ENCODE assay signal across 8 cellular contexts in the genomic region with DNA sequence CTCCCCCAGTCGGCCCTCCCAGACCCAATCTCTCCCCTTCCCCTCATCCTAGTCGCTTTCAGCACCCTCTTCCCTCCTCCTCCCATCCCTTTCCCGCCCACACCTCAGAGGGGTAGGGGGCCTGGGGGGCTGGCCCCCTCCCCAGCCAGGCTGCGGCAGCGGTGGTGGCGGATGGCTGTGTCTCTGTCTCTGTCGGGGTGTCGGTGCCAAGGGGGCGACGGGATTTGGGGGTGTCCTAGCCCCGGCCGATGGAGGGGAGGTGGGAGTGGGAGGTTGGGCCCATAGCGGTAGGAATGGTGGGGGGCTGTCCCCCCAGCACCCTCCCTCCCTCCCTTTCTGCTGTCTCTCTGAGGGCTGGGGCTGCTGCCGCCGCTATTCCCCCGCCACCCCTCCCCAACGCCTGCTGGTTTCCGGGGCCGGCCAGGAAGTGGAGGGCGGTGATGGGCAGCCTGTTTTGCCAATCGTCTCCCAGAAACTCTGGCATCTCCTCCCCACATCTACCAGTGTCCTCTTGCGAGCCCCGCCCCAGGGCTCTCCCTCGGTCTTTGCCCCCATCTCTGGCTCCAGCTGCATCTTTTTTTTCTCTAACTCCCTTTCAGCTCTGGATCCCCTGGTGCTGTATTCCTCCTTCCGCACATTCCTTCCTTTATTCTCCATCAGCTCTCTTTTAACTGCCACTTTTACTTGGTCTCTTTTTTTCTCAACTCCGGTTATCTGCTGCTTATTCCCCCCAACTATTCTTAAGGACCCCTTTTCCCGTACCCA. TPM values are rescaled to one million over a fixed set of nuclear protein-coding genes. Genes with fewer than 3 reads are reported as not detected.
DNase-seq lines count a peak whose midpoint lies in the region; FAIRE-seq and TF ChIP-seq lines count a peak whose summit lies in the region.

A gene with protein sequence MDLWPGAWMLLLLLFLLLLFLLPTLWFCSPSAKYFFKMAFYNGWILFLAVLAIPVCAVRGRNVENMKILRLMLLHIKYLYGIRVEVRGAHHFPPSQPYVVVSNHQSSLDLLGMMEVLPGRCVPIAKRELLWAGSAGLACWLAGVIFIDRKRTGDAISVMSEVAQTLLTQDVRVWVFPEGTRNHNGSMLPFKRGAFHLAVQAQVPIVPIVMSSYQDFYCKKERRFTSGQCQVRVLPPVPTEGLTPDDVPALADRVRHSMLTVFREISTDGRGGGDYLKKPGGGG (minus strand): TSS at position 374 of the 765 bp plus-strand sequence. CDS start 4,588 bp downstream, outside the sequence.

- H3F3A ChIP-seq in SK-N-SH (replicated peaks; ENCODE audit: insufficient read depth): peaks cover 13% of the 10 kb centered on the region

- H4K91ac ChIP-seq in H9 (ENCODE audit: insufficient read length, low read depth, low read length): no peak within 1 kb of the TSS
- no peak within 1 kb of the TSS for H4K91ac ChIP-seq in neuronal stem cell (ENCODE audit: low read depth, low read length, poor library complexity)

- H3K9me2 ChIP-seq in SK-N-SH: no peaks in the 10 kb centered on the region

- peak within 1 kb of the TSS; percentile 98 for H3K27ac Mint-ChIP-seq in H9
- peak within 1 kb of the TSS; percentile 92 for H3K27ac Mint-ChIP-seq in activated naive CD4-positive, alpha-beta T cell treated with anti-CD3 and anti-CD28 coated beads, Interleukin-2, amount 10 ng/mL, durations not matched to agents 7 days and 5 days

- H3K27ac ChIP-seq in H9 (ENCODE audit: insufficient read length, low read depth, low read length) (peak within 1 kb of the TSS; percentile 68), SK-N-SH (ENCODE audit: low read depth in 2 of 2, low read length in 1 of 2) (peak within 1 kb of the TSS; percentile 98 to 99), neuronal stem cell (replicated peaks; ENCODE audit: low read length) (peak within 1 kb of the TSS; percentile 99)

- peak within 1 kb of the TSS; percentile 51 for H2BK120ac ChIP-seq in H9 (ENCODE audit: low read depth, low read length, poor library complexity, severe bottlenecking)
- no peak within 1 kb of the TSS for H2BK120ac ChIP-seq in neuronal stem cell (ENCODE audit: low read depth, low read length)

- peaks cover 3 to 12% of the 10 kb centered on the region in 2 experiments for H3K36me3 ChIP-seq in SK-N-SH (replicated peaks in 1 of 2; ENCODE audit: control insufficient read depth in 1 of 2, insufficient read depth in 2 of 2, low read length in 1 of 2)
- peaks cover 9 to 34% of the 10 kb centered on the region in 2 donors for H3K36me3 ChIP-seq in neuronal stem cell (replicated peaks in 1 of 2; ENCODE audit: control insufficient read depth in 2 of 2, insufficient read depth in 2 of 2, low read length in 2 of 2)

- no peak within 1 kb of the TSS for H3K56ac ChIP-seq in H9 (ENCODE audit: insufficient read length, low read depth, low read length)

- no peak within 1 kb of the TSS for H2BK20ac ChIP-seq in H9 (ENCODE audit: low read depth, low read length, poor library complexity, severe bottlenecking)

- TF ChIP-seq RAD21 in SK-N-SH (IDR thresholded peaks at IDR 0.05; ENCODE audit: low read length): no peak

- H2BK12ac ChIP-seq in H9 (ENCODE audit: insufficient read length, low read depth, low read length) (no peak within 1 kb of the TSS), neuronal stem cell (ENCODE audit: low read length) (peak within 1 kb of the TSS; percentile 88)

- H2AK5ac ChIP-seq in H9 (ENCODE audit: insufficient read length, low read length) (peak within 1 kb of the TSS; percentile 30), neuronal stem cell (ENCODE audit: low read depth, low read length) (peak within 1 kb of the TSS; percentile 47)

- H3K18ac ChIP-seq in H9 (ENCODE audit: insufficient read length, low read depth, low read length) (peak within 1 kb of the TSS; percentile 90), neuronal stem cell (ENCODE audit: low read length) (peak within 1 kb of the TSS; percentile 97)

- H3K79me1 ChIP-seq in H9 (ENCODE audit: insufficient read depth, low read depth, low read length, poor library complexity, severe bottlenecking): no peaks in the 10 kb centered on the region
- peaks cover 3% of the 10 kb centered on the region for H3K79me1 ChIP-seq in neuronal stem cell (ENCODE audit: low read depth, low read length)

- H3K79me2 ChIP-seq in H9 (ENCODE audit: insufficient read depth, low read length): peaks cover 18% of the 10 kb centered on the region; the same call in 1 of the 2 replicates
- peaks cover 55% of the 10 kb centered on the region for H3K79me2 ChIP-seq in SK-N-SH (ENCODE audit: insufficient read depth)

- peaks cover 22% of the 10 kb centered on the region for H3K23me2 ChIP-seq in H9 (ENCODE audit: insufficient read length, low read depth, low read length, poor library complexity, severe bottlenecking)

- no peaks in the 10 kb centered on the region for H3K9me3 ChIP-seq in H9 (ENCODE audit: control insufficient read depth, low read depth, low read length)
- no peaks in the 10 kb centered on the region for H3K9me3 ChIP-seq in SK-N-SH
- no peaks in the 10 kb centered on the region for H3K9me3 ChIP-seq in neuronal stem cell (replicated peaks in 1 of 2; ENCODE audit: control insufficient read depth in 2 of 2, insufficient read depth in 1 of 2, low read depth in 1 of 2, low read length in 2 of 2)

- H3K4ac ChIP-seq in H9 (ENCODE audit: low read depth, low read length) (no peak within 1 kb of the TSS; the same call in 1 of the 2 replicates), neuronal stem cell (ENCODE audit: low read length) (no peak within 1 kb of the TSS)

- H2BK15ac ChIP-seq in H9 (ENCODE audit: low read depth, low read length) (no peak within 1 kb of the TSS), neuronal stem cell (ENCODE audit: low read length) (no peak within 1 kb of the TSS)

- H4K20me1 ChIP-seq in H9 (ENCODE audit: control insufficient read depth, insufficient read depth, insufficient read length): no peaks in the 10 kb centered on the region
- H4K20me1 ChIP-seq in SK-N-SH (ENCODE audit: insufficient read depth): no peaks in the 10 kb centered on the region

- H3K4me3 Mint-ChIP-seq in H9: peak within 1 kb of the TSS; percentile 83 to 86
- peak within 1 kb of the TSS; percentile 85 for H3K4me3 Mint-ChIP-seq in activated naive CD4-positive, alpha-beta T cell treated with anti-CD3 and anti-CD28 coated beads, Interleukin-2, amount 10 ng/mL, durations not matched to agents 7 days and 5 days

- peak within 1 kb of the TSS; percentile 76 for H3T11ph ChIP-seq in H9 (ENCODE audit: low read length)

- H3K4me2 ChIP-seq in H9 (ENCODE audit: insufficient read depth, insufficient read length, low read length): peak within 1 kb of the TSS; percentile 83
- H3K4me2 ChIP-seq in SK-N-SH: peak within 1 kb of the TSS; percentile 81
- H3K4me2 ChIP-seq in neuronal stem cell (ENCODE audit: insufficient read depth, low read length, poor library complexity, severe bottlenecking): peak within 1 kb of the TSS; percentile 68

- H4K5ac ChIP-seq in H9 (ENCODE audit: insufficient read length, low read depth, low read length): no peak within 1 kb of the TSS

- H3K9me3 Mint-ChIP-seq in H9: no peaks in the 10 kb centered on the region; a peak in 1 of 5 replicates
- H3K9me3 Mint-ChIP-seq in activated naive CD4-positive, alpha-beta T cell treated with anti-CD3 and anti-CD28 coated beads, Interleukin-2, amount 10 ng/mL, durations not matched to agents 7 days and 5 days: no peaks in the 10 kb centered on the region

- no peaks in the 10 kb centered on the region; the same call in 1 of the 2 replicates for H3K27me3 Mint-ChIP-seq in H9 (ENCODE audit: low read depth)
- H3K27me3 Mint-ChIP-seq in activated naive CD4-positive, alpha-beta T cell treated with anti-CD3 and anti-CD28 coated beads, Interleukin-2, amount 10 ng/mL, durations not matched to agents 7 days and 5 days: no peaks in the 10 kb centered on the region

- H3K14ac ChIP-seq in H9 (ENCODE audit: insufficient read depth, low read length) (peak within 1 kb of the TSS; percentile 86; the same call in 1 of the 2 replicates), neuronal stem cell (ENCODE audit: low read length) (peak within 1 kb of the TSS; percentile 76)

- H3K27me3 ChIP-seq in H9 (ENCODE audit: insufficient read depth, low read length) (no peaks in the 10 kb centered on the region), SK-N-SH (ENCODE audit: insufficient read depth) (no peaks in the 10 kb centered on the region), neuronal stem cell (ENCODE audit: control insufficient read depth in 3 of 3, insufficient read depth in 3 of 3, low read depth in 1 of 3, low read length in 3 of 3) (no peaks in the 10 kb centered on the region)

- no peak for TF ChIP-seq CTCF in H9 (conservative IDR thresholded peaks at IDR 0.05)
- no peak for TF ChIP-seq CTCF in SK-N-SH (IDR thresholded peaks at IDR 0.05)

- peak within 1 kb of the TSS; percentile 11 for H2BK5ac ChIP-seq in H9 (ENCODE audit: insufficient read length, low read length)
- peak within 1 kb of the TSS; percentile 67 for H2BK5ac ChIP-seq in neuronal stem cell (ENCODE audit: low read length)

- DNase-seq in DMS53 treated with DMSO at 0.1 percent for 48 hours (lab: John Stamatoyannopoulos, UW; ENCODE audit: unreplicated experiment): peak; percentile 93
- DNase-seq in H9: peak; percentile 97
- DNase-seq in NCI-H1092 treated with DMSO at 0.1 percent for 48 hours (lab: John Stamatoyannopoulos, UW): peak; percentile 88
- DNase-seq in SK-N-SH: peak; percentile 97
- peak; percentile 98 for DNase-seq in activated naive CD4-positive, alpha-beta T cell treated with anti-CD3 and anti-CD28 coated beads, Interleukin-2, amount 10 ng/mL, durations not matched to agents 7 days and 5 days
- DNase-seq in frontal cortex (ENCODE audit: low spot score in 2 of 2): peak; percentile 89 to 97
- peak; percentile 96 for DNase-seq in neuronal stem cell (ENCODE audit: low spot score)
- DNase-seq in stromal cell of bone marrow (ENCODE audit: low read depth): peak; percentile 96

- no peak for TF ChIP-seq EP300 in SK-N-SH (IDR thresholded peaks at IDR 0.05; ENCODE audit: borderline replicate concordance in 1 of 2, low read depth in 1 of 2, low read length in 1 of 2)

- H4K8ac ChIP-seq in H9 (replicated peaks; ENCODE audit: insufficient read length, low read depth, low read length) (no peak within 1 kb of the TSS), neuronal stem cell (ENCODE audit: low read depth, low read length) (no peak within 1 kb of the TSS)

- H3K4me1 ChIP-seq in H9 (ENCODE audit: insufficient read depth, low read length) (peaks cover 7% of the 10 kb centered on the region), SK-N-SH (ENCODE audit: control insufficient read depth in 1 of 2, insufficient read depth in 2 of 2, low read depth in 1 of 2, low read length in 1 of 2) (peaks cover 12 to 40% of the 10 kb centered on the region in 2 experiments; a peak in 3 of 4 replicates), neuronal stem cell (ENCODE audit: control insufficient read depth in 2 of 2, insufficient read depth in 1 of 2, low read depth in 1 of 2, low read length in 2 of 2) (peaks cover 9 to 16% of the 10 kb centered on the region in 2 donors)

- H2AFZ ChIP-seq in H9 (ENCODE audit: low read length) (no peak within 1 kb of the TSS), SK-N-SH (ENCODE audit: low read depth) (peak within 1 kb of the TSS; percentile 88), neuronal stem cell (ENCODE audit: low read length) (peak within 1 kb of the TSS; percentile 74)

- CTCF ChIA-PET in SK-N-SH (lab: Yijun Ruan, JAX): interaction anchor here (0.7 to 1.6 kb wide), 4 partner anchors 10 to 128 kb away, joined by 3 to 4 read pairs (median 4); a partner anchor contains a TSS
- CTCF ChIA-PET in activated naive CD4-positive, alpha-beta T cell treated with anti-CD3 and anti-CD28 coated beads, Interleukin-2, amount 10 ng/mL, durations not matched to agents 7 days and 5 days (lab: Charles Lee): no interaction called here

- WGBS in H9 (ENCODE audit: extremely low coverage, insufficient read length, low lambda C conversion rate): no CpG with 5 or more reads among the region's 27 CpGs
- WGBS in SK-N-SH (ENCODE audit: low lambda C conversion rate): under 1% methylated on average over 18 of the region's 27 CpGs
- no CpG with 5 or more reads among the region's 27 CpGs for WGBS in neuronal stem cell (ENCODE audit: extremely low coverage in 2 of 2, insufficient read length in 2 of 2, insufficient replicate concordance in 1 of 2), 2 donors

- no peak for FAIRE-seq in frontal cortex (lab: Jason Lieb, UNC)

- peaks cover 38 to 47% of the 10 kb centered on the region in 2 experiments for H3K4me1 Mint-ChIP-seq in H9
- peaks cover 70% of the 10 kb centered on the region for H3K4me1 Mint-ChIP-seq in activated naive CD4-positive, alpha-beta T cell treated with anti-CD3 and anti-CD28 coated beads, Interleukin-2, amount 10 ng/mL, durations not matched to agents 7 days and 5 days

- peak within 1 kb of the TSS; percentile 84 to 99 for H3K4me3 ChIP-seq in SK-N-SH (ENCODE audit: low read depth in 2 of 2, low read length in 1 of 2)
- H3K4me3 ChIP-seq in neuronal stem cell (ENCODE audit: low read length in 2 of 2): peak within 1 kb of the TSS; percentile 72 to 94

- H3K9ac ChIP-seq in H9 (ENCODE audit: extremely low read depth, insufficient read length, low read length) (peak within 1 kb of the TSS; percentile 83), SK-N-SH (peak within 1 kb of the TSS; percentile 84), neuronal stem cell (ENCODE audit: low read depth, low read length, poor library complexity) (peak within 1 kb of the TSS; percentile 99)

- H3K23ac ChIP-seq in H9 (ENCODE audit: insufficient read length, low read depth, low read length): no peak within 1 kb of the TSS
- H3K23ac ChIP-seq in neuronal stem cell (ENCODE audit: low read depth, low read length, poor library complexity): peak within 1 kb of the TSS; percentile 50

- POLR2A ChIA-PET in SK-N-SH (lab: Yijun Ruan, JAX): interaction anchor here (0.7 to 4.1 kb wide), 5 partner anchors 14 to 511 kb away, joined by 3 to 22 read pairs (median 5); a partner anchor contains a TSS

- peaks cover 22 to 34% (median 33%) of the 10 kb centered on the region in 3 experiments for H3K36me3 Mint-ChIP-seq in H9 (ENCODE audit: insufficient read depth in 1 of 3, low read depth in 3 of 3)
- peaks cover 24% of the 10 kb centered on the region for H3K36me3 Mint-ChIP-seq in activated naive CD4-positive, alpha-beta T cell treated with anti-CD3 and anti-CD28 coated beads, Interleukin-2, amount 10 ng/mL, durations not matched to agents 7 days and 5 days

RNA-seq across cellular contexts. Expression of the gene that starts here (rescaled TPM):
- total RNA-seq in H9 (2021) (88.8 and 89.5 TPM in 2 replicates), frontal cortex (14.3 TPM)
- 118 and 122 TPM in 2 replicates for polyA plus RNA-seq in SK-N-SH (2012; rRNA removed)
- 59.9 and 92.2 TPM in 2 replicates for polyA plus RNA-seq in SK-N-SH (2012; cell fraction: cytosol; rRNA removed)
- polyA plus RNA-seq in SK-N-SH (2012; cell fraction: nucleus; rRNA removed): 85.0 and 85.2 TPM in 2 replicates
- polyA plus RNA-seq in neuronal stem cell (2013, experiment 1 of 2): 110 TPM
- polyA plus RNA-seq in neuronal stem cell (2013, experiment 2 of 2): 106 TPM

Comparison
In these comparisons a context has a peak if more than half of its experiments do, and no peak if none do; other contexts are left out.
1. Peak in every context shown above with its lines: DNase-seq, H3K4me3 ChIP-seq and H3K27ac ChIP-seq.